Comparison of ENCODE assay signal across 1 cellular context in the genomic region with DNA sequence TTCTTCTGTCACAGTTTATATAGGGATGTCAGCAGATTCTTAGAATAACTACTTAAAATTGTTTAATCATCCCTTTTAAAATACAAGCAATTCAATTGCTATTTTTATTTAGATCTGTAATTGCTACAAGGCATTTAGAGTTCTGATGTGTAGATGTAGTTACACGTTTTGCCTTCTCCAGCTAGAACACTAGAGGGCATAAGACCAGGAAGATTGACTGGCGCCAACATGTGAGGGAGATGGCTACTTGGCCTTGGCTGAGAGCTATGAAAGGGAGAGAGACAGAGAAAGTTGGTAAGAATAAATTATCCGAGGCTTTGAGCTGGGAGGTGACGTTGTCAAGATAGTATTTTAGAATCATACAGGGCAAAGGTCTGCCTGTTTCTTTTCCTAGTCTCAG.
TF ChIP-seq lines count a peak whose summit lies in the region.

No MANE protein-coding gene starts in this region.

TF ChIP-seq in GM23338, 12 proteins besides CTCF, POLR2A, EP300 and RAD21 (continued from another document):
- TF ChIP-seq, protein P1, sequence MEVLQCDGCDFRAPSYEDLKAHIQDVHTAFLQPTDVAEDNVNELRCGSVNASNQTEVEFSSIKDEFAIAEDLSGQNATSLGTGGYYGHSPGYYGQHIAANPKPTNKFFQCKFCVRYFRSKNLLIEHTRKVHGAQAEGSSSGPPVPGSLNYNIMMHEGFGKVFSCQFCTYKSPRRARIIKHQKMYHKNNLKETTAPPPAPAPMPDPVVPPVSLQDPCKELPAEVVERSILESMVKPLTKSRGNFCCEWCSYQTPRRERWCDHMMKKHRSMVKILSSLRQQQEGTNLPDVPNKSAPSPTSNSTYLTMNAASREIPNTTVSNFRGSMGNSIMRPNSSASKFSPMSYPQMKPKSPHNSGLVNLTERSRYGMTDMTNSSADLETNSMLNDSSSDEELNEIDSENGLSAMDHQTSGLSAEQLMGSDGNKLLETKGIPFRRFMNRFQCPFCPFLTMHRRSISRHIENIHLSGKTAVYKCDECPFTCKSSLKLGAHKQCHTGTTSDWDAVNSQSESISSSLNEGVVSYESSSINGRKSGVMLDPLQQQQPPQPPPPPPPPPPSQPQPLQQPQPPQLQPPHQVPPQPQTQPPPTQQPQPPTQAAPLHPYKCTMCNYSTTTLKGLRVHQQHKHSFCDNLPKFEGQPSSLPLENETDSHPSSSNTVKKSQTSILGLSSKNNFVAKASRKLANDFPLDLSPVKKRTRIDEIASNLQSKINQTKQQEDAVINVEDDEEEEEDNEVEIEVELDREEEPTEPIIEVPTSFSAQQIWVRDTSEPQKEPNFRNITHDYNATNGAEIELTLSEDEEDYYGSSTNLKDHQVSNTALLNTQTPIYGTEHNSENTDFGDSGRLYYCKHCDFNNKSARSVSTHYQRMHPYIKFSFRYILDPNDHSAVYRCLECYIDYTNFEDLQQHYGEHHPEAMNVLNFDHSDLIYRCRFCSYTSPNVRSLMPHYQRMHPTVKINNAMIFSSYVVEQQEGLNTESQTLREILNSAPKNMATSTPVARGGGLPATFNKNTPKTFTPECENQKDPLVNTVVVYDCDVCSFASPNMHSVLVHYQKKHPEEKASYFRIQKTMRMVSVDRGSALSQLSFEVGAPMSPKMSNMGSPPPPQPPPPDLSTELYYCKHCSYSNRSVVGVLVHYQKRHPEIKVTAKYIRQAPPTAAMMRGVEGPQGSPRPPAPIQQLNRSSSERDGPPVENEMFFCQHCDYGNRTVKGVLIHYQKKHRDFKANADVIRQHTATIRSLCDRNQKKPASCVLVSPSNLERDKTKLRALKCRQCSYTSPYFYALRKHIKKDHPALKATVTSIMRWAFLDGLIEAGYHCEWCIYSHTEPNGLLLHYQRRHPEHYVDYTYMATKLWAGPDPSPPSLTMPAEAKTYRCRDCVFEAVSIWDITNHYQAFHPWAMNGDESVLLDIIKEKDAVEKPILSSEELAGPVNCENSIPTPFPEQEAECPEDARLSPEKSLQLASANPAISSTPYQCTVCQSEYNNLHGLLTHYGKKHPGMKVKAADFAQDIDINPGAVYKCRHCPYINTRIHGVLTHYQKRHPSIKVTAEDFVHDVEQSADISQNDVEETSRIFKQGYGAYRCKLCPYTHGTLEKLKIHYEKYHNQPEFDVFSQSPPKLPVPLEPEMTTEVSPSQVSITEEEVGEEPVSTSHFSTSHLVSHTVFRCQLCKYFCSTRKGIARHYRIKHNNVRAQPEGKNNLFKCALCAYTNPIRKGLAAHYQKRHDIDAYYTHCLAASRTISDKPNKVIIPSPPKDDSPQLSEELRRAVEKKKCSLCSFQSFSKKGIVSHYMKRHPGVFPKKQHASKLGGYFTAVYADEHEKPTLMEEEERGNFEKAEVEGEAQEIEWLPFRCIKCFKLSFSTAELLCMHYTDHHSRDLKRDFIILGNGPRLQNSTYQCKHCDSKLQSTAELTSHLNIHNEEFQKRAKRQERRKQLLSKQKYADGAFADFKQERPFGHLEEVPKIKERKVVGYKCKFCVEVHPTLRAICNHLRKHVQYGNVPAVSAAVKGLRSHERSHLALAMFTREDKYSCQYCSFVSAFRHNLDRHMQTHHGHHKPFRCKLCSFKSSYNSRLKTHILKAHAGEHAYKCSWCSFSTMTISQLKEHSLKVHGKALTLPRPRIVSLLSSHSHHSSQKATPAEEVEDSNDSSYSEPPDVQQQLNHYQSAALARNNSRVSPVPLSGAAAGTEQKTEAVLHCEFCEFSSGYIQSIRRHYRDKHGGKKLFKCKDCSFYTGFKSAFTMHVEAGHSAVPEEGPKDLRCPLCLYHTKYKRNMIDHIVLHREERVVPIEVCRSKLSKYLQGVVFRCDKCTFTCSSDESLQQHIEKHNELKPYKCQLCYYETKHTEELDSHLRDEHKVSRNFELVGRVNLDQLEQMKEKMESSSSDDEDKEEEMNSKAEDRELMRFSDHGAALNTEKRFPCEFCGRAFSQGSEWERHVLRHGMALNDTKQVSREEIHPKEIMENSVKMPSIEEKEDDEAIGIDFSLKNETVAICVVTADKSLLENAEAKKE (CRISPR knock-in tag; IDR thresholded peaks at IDR 0.05): peak; percentile 36; the same call in 1 of the 2 replicates
